Comparison of ENCODE assay signal across 10 cellular contexts in genomic region chr4:159010563-159011260, GRCh38.
DNase-seq lines count a peak whose midpoint lies in the region; ATAC-seq, FAIRE-seq and TF ChIP-seq lines count a peak whose summit lies in the region.
"Had no signal": no experiment of that assay in that cellular context is flagged by ENCODE, and none has a peak within 500 bp of the region (broad histone marks: within the 10 kb centered on the region; RNA-seq: fewer than 3 reads in every experiment).

No MANE protein-coding gene starts in this region.

- H3K9me3 ChIP-seq in breast epithelium (no peaks in the 10 kb centered on the region), HepG2 (ENCODE audit: low read length) (no peaks in the 10 kb centered on the region)
- H3K9me3 ChIP-seq: suprapubic skin had no signal

- no peak overlapping the region for H3K4me3 ChIP-seq in ACC112 (ENCODE audit: low read depth, low read length)
- peak overlapping the region in 1 of 3 donors; percentile 40 for H3K4me3 ChIP-seq in breast epithelium
- H3K4me3 ChIP-seq in HepG2 (replicated peaks in 1 of 3; ENCODE audit: insufficient read depth in 1 of 3, low read depth in 2 of 3, low read length in 3 of 3): peak overlapping the region in 2 of 3 experiments; percentile 5 to 51; a peak in 3 of 6 replicates
- H3K4me3 ChIP-seq: suprapubic skin had no signal

- H3K4me2 ChIP-seq in HepG2 (ENCODE audit: low read depth, low read length): peak overlapping the region; percentile 73

- H3K4me1 ChIP-seq in ACC112 (ENCODE audit: control insufficient read depth, insufficient read depth, low read length, unreplicated experiment) (peaks cover 34% of the 10 kb centered on the region), breast epithelium (no peaks in the 10 kb centered on the region), HepG2 (ENCODE audit: insufficient read depth, low read length) (peaks cover 32% of the 10 kb centered on the region)

- H3K4me1 Mint-ChIP-seq in activated T-helper 1 cell treated with anti-CD3 and anti-CD28 coated beads, Interleukin-12 subunit alpha, Interleukin-12 subunit beta, Interleukin-2, Interleukin-4 antibody, amounts not matched to agents 30 ng/mL and 10 ng/mL and 1 ng/mL, durations not matched to agents 14 hours and 24 hours and 36 hours (ENCODE audit: low read depth): no peaks in the 10 kb centered on the region

- H3K27ac Mint-ChIP-seq in activated T-helper 1 cell treated with anti-CD3 and anti-CD28 coated beads, Interleukin-12 subunit alpha, Interleukin-12 subunit beta, Interleukin-2, Interleukin-4 antibody, amounts not matched to agents 30 ng/mL and 10 ng/mL and 1 ng/mL, durations not matched to agents 14 hours and 24 hours and 36 hours: no peak overlapping the region

- TF ChIP-seq RAD21 in HepG2 (CRISPR knock-in tag; IDR thresholded peaks at IDR 0.05): no peak

- H3K9me3 Mint-ChIP-seq in activated T-helper 1 cell treated with anti-CD3 and anti-CD28 coated beads, Interleukin-12 subunit alpha, Interleukin-12 subunit beta, Interleukin-2, Interleukin-4 antibody, amounts not matched to agents 30 ng/mL and 10 ng/mL and 1 ng/mL, durations not matched to agents 14 hours and 24 hours and 36 hours: no peaks in the 10 kb centered on the region

- in situ Hi-C loops in HepG2 (cut with HindIII; ENCODE audit: extremely low pct_ligation_motif_present, low pct_unique_long_range_greater_than_20kb): loop anchor here (10.0 to 25.0 kb wide), 2 partner anchors 156 to 273 kb away; no protein-coding TSS in a partner anchor

- H3K36me3 ChIP-seq in ACC112 (ENCODE audit: insufficient read depth, low read length) (no peaks in the 10 kb centered on the region), breast epithelium (no peaks in the 10 kb centered on the region), HepG2 (replicated peaks in 1 of 2; ENCODE audit: control insufficient read depth in 1 of 2, insufficient read depth in 2 of 2, low read length in 2 of 2) (no peaks in the 10 kb centered on the region)
- H3K36me3 ChIP-seq: suprapubic skin had no signal

- CTCF ChIA-PET in HepG2 (lab: Yijun Ruan, JAX; ENCODE audit: low intra/inter-chr PET ratio, low total read pairs): no interaction called here

- ATAC-seq in HepG2 (peak; percentile 77), GM21737 (IDR thresholded peaks at IDR 0.05; ENCODE audit: unreplicated experiment) (no peak), GM19035 (IDR thresholded peaks at IDR 0.05; ENCODE audit: unreplicated experiment) (no peak), HG02981 (IDR thresholded peaks at IDR 0.05; ENCODE audit: unreplicated experiment) (no peak)

- BruUV-seq in HepG2 (replicated peaks; lab: Mats Ljungman, UMichigan): no TSS peak

- no peaks in the 10 kb centered on the region for H3K79me2 ChIP-seq in ACC112 (ENCODE audit: control insufficient read depth, insufficient read depth, low read length, unreplicated experiment)
- H3K79me2 ChIP-seq in HepG2 (ENCODE audit: insufficient read depth, low read length): no peaks in the 10 kb centered on the region

- H3K27ac ChIP-seq in ACC112 (ENCODE audit: low read depth, low read length) (peak overlapping the region; percentile 1; the same call in 1 of the 2 replicates), breast epithelium (peak overlapping the region; percentile 33 to 35), HepG2 (ENCODE audit: extremely low read length, insufficient read depth, low read length) (no peak overlapping the region)
- H3K27ac ChIP-seq: suprapubic skin had no signal

- no peaks in the 10 kb centered on the region for H4K20me1 ChIP-seq in HepG2 (ENCODE audit: insufficient read depth, low read length)

- peaks cover 6% of the 10 kb centered on the region for H3K27me3 Mint-ChIP-seq in activated T-helper 1 cell treated with anti-CD3 and anti-CD28 coated beads, Interleukin-12 subunit alpha, Interleukin-12 subunit beta, Interleukin-2, Interleukin-4 antibody, amounts not matched to agents 30 ng/mL and 10 ng/mL and 1 ng/mL, durations not matched to agents 14 hours and 24 hours and 36 hours (ENCODE audit: insufficient read depth)

- H3K36me3 Mint-ChIP-seq in activated T-helper 1 cell treated with anti-CD3 and anti-CD28 coated beads, Interleukin-12 subunit alpha, Interleukin-12 subunit beta, Interleukin-2, Interleukin-4 antibody, amounts not matched to agents 30 ng/mL and 10 ng/mL and 1 ng/mL, durations not matched to agents 14 hours and 24 hours and 36 hours (ENCODE audit: low read depth): no peaks in the 10 kb centered on the region

- peak; percentile 27 for DNase-seq in LHCN-M2 (ENCODE audit: low read depth)
- DNase-seq in breast epithelium (ENCODE audit: low spot score in 2 of 2): peak; percentile 60 to 81
- DNase-seq in HepG2 (ENCODE audit: low spot score): peak; percentile 30
- DNase-seq in activated T-helper 1 cell treated with anti-CD3 and anti-CD28 coated beads, Interleukin-12 subunit alpha, Interleukin-12 subunit beta, Interleukin-2, Interleukin-4 antibody, amounts not matched to agents 30 ng/mL and 10 ng/mL and 1 ng/mL, durations not matched to agents 14 hours and 24 hours and 36 hours (ENCODE audit: low spot score): no peak
- DNase-seq: mesendoderm had no signal

- no peak overlapping the region for H2AFZ ChIP-seq in ACC112 (ENCODE audit: low read length, unreplicated experiment)
- peak overlapping the region; percentile 31 for H2AFZ ChIP-seq in HepG2 (ENCODE audit: low read length)

- intact Hi-C loops in breast epithelium (cut with DNase I; ENCODE audit: low total_unique reads) (no loop called here), HepG2 (cut with micrococcal nuclease; ENCODE audit: unreplicated experiment) (loop anchor here (10.0 kb wide), 1 partner anchor 156 kb away; no protein-coding TSS in a partner anchor)
- intact Hi-C loops in activated T-helper 1 cell treated with anti-CD3 and anti-CD28 coated beads, Interleukin-12 subunit alpha, Interleukin-12 subunit beta, Interleukin-2, Interleukin-4 antibody, amounts not matched to agents 30 ng/mL and 10 ng/mL and 1 ng/mL, durations not matched to agents 14 hours and 24 hours and 36 hours (cut with micrococcal nuclease): no loop called here

- no peaks in the 10 kb centered on the region for H3K27me3 ChIP-seq in ACC112 (ENCODE audit: insufficient read depth, low read length)
- no peaks in the 10 kb centered on the region for H3K27me3 ChIP-seq in breast epithelium
- no peaks in the 10 kb centered on the region for H3K27me3 ChIP-seq in HepG2 (ENCODE audit: control insufficient read depth in 1 of 2, insufficient read depth in 2 of 2, low read length in 2 of 2)
- H3K27me3 ChIP-seq: suprapubic skin had no signal

- TF ChIP-seq POLR2A in breast epithelium (IDR thresholded peaks at IDR 0.05) (no peak), HepG2 (IDR thresholded peaks at IDR 0.05; ENCODE audit: insufficient read depth in 1 of 2, low read depth in 2 of 2, low read length in 2 of 2) (no peak)

- peak; percentile 79 for FAIRE-seq in HepG2 (lab: Jason Lieb, UNC)

- H3K9ac ChIP-seq in HepG2 (ENCODE audit: insufficient read depth, low read depth, low read length): no peak overlapping the region

- POLR2A ChIA-PET in HepG2 (lab: Yijun Ruan, JAX): no interaction called here

- H3K4me3 Mint-ChIP-seq in activated T-helper 1 cell treated with anti-CD3 and anti-CD28 coated beads, Interleukin-12 subunit alpha, Interleukin-12 subunit beta, Interleukin-2, Interleukin-4 antibody, amounts not matched to agents 30 ng/mL and 10 ng/mL and 1 ng/mL, durations not matched to agents 14 hours and 24 hours and 36 hours: no peak overlapping the region

- 2% methylated on average over 5 of the region's 5 CpGs for WGBS in HepG2 (ENCODE audit: low lambda C conversion rate)

- TF ChIP-seq CTCF in breast epithelium (IDR thresholded peaks at IDR 0.05): no peak
- no peak for TF ChIP-seq CTCF in HepG2 (CRISPR knock-in tag; IDR thresholded peaks at IDR 0.05)

- TF ChIP-seq EP300 in HepG2 (IDR thresholded peaks at IDR 0.05; ENCODE audit: low read depth in 2 of 2, low read length in 2 of 2) (no peak), HepG2 (CRISPR knock-in tag; IDR thresholded peaks at IDR 0.05; ENCODE audit: borderline replicate concordance) (no peak)

TF ChIP-seq in HepG2, 621 proteins besides CTCF, POLR2A, EP300 and RAD21 (continues in another document):
- TF ChIP-seq SIN3A (IDR thresholded peaks at IDR 0.05; ENCODE audit: borderline replicate concordance, low read depth, low read length) (no peak), RARA (CRISPR knock-in tag; IDR thresholded peaks at IDR 0.05) (0 out of 2 replicates have a peak, but pooled peaks have one; percentile 8), ZBTB42 (CRISPR knock-in tag; IDR thresholded peaks at IDR 0.05) (no peak), SALL1 (CRISPR knock-in tag; IDR thresholded peaks at IDR 0.05) (peak; percentile 43; the same call in 1 of the 2 replicates), NKX3-1 (CRISPR knock-in tag; IDR thresholded peaks at IDR 0.05) (no peak), ZNF558 (CRISPR knock-in tag; IDR thresholded peaks at IDR 0.05; ENCODE audit: borderline replicate concordance) (no peak), MXD4 (CRISPR knock-in tag; IDR thresholded peaks at IDR 0.05) (no peak), TMF1 (CRISPR knock-in tag; IDR thresholded peaks at IDR 0.05; ENCODE audit: low read depth) (no peak), NR2F2 (IDR thresholded peaks at IDR 0.05; ENCODE audit: borderline replicate concordance, low read depth) (no peak), MIER3 (CRISPR knock-in tag; IDR thresholded peaks at IDR 0.05; ENCODE audit: borderline replicate concordance) (no peak; the same call in 1 of the 2 replicates), SAP130 (CRISPR knock-in tag; IDR thresholded peaks at IDR 0.05; ENCODE audit: low read depth) (peak; percentile 59), GATAD2A (CRISPR knock-in tag; IDR thresholded peaks at IDR 0.05) (peak; percentile 63), FOXA3 (CRISPR knock-in tag; IDR thresholded peaks at IDR 0.05) (no peak)
